ENCODE assay signal across 9 cellular contexts in genomic region chr13:45367358-45367757, GRCh38. TPM values are rescaled to one million over a fixed set of nuclear protein-coding genes. Genes with fewer than 3 reads are reported as not detected.
DNase-seq lines count a peak whose midpoint lies in the region; ATAC-seq, FAIRE-seq and TF ChIP-seq lines count a peak whose summit lies in the region.
"Had no signal": no experiment of that assay in that cellular context is flagged by ENCODE, and none has a peak within 500 bp of the region (broad histone marks: within the 10 kb centered on the region; RNA-seq: fewer than 3 reads in every experiment).

No MANE protein-coding gene starts in this region.

- no peak overlapping the region for H2BK15ac ChIP-seq in H9 (ENCODE audit: low read depth, low read length)

- no peak overlapping the region for H3K4me2 ChIP-seq in H9 (ENCODE audit: insufficient read depth, insufficient read length, low read length)

- H3K14ac ChIP-seq in H9 (ENCODE audit: insufficient read depth, low read length), result peak overlapping the region; percentile 51; the same call in 1 of the 2 replicates

- peak overlapping the region in 1 of 2 experiments; percentile 0; a peak in 1 of 5 replicates for H3K4me3 Mint-ChIP-seq in H9
- H3K4me3 Mint-ChIP-seq in central memory CD8-positive, alpha-beta T cell, result peak overlapping the region; percentile 53
- H3K4me3 Mint-ChIP-seq in natural killer cell treated with Interleukin-12 subunit alpha and Interleukin-12 subunit beta and Interleukin-15 and Interleukin-18, amount 100 ng/mL, for 72 hours, result peak overlapping the region; percentile 35

- no peaks in the 10 kb centered on the region for H3K79me2 ChIP-seq in H9 (ENCODE audit: insufficient read depth, low read length)

- H4K8ac ChIP-seq in H9 (replicated peaks; ENCODE audit: insufficient read length, low read depth, low read length), result no peak overlapping the region

- peaks cover 19 to 27% of the 10 kb centered on the region in 2 experiments for H3K4me1 Mint-ChIP-seq in H9
- H3K4me1 Mint-ChIP-seq in central memory CD8-positive, alpha-beta T cell, result peaks cover 40% of the 10 kb centered on the region
- H3K4me1 Mint-ChIP-seq in natural killer cell treated with Interleukin-12 subunit alpha and Interleukin-12 subunit beta and Interleukin-15 and Interleukin-18, amount 100 ng/mL, for 72 hours (ENCODE audit: low read depth in 2 of 2), result peaks cover 40 to 42% of the 10 kb centered on the region in 2 donors

- no peak overlapping the region for H4K91ac ChIP-seq in H9 (ENCODE audit: insufficient read length, low read depth, low read length)

- no peak overlapping the region for H2BK12ac ChIP-seq in H9 (ENCODE audit: insufficient read length, low read depth, low read length)

- no peak for TF ChIP-seq CTCF in GM12864 (IDR thresholded peaks at IDR 0.05; ENCODE audit: low read depth, low read length, missing control alignments)
- no peak for TF ChIP-seq CTCF in H9 (conservative IDR thresholded peaks at IDR 0.05)

- H2AFZ ChIP-seq in H9 (ENCODE audit: low read length), result no peak overlapping the region

- H3K4me3 ChIP-seq in GM12864 (ENCODE audit: low read depth, low read length), result no peak overlapping the region
- no peak overlapping the region for H3K4me3 ChIP-seq in MG63

- DNase-seq in GM12864 (ENCODE audit: low read depth) (peak; percentile 75), H9 (peak; percentile 88), MG63 (peak; percentile 92), urothelium cell line (ENCODE audit: low spot score) (peak; percentile 85), NCI-H1105 (lab: John Stamatoyannopoulos, UW) (no peak)
- DNase-seq in activated CD4-positive, CD25-positive, alpha-beta regulatory T cell treated with anti-CD3 and anti-CD28 coated beads, Interleukin-2, amount 50 U/mL, for 16 hours (ENCODE audit: low read depth, low spot score), result peak; percentile 84
- peak; percentile 58 to 78 for DNase-seq in central memory CD8-positive, alpha-beta T cell (ENCODE audit: low spot score in 2 of 2)
- DNase-seq in natural killer cell treated with Interleukin-12 subunit alpha and Interleukin-12 subunit beta and Interleukin-15 and Interleukin-18, amount 100 ng/mL, for 72 hours (ENCODE audit: low spot score), result peak; percentile 86

- H3K27ac Mint-ChIP-seq in H9, result peak overlapping the region in 1 of 3 experiments; percentile 78; a peak in 2 of 7 replicates
- peak overlapping the region; percentile 89 for H3K27ac Mint-ChIP-seq in central memory CD8-positive, alpha-beta T cell (ENCODE audit: low read depth)
- H3K27ac Mint-ChIP-seq in natural killer cell treated with Interleukin-12 subunit alpha and Interleukin-12 subunit beta and Interleukin-15 and Interleukin-18, amount 100 ng/mL, for 72 hours, result peak overlapping the region; percentile 84 to 86

- H4K5ac ChIP-seq in H9 (ENCODE audit: insufficient read length, low read depth, low read length), result no peak overlapping the region

- H3K27ac ChIP-seq in H9 (ENCODE audit: insufficient read length, low read depth, low read length), result no peak overlapping the region

- peak; percentile 99 for ATAC-seq in central memory CD8-positive, alpha-beta T cell (replicated peaks; ENCODE audit: extremely low read depth, poor library complexity, severe bottlenecking)
- ATAC-seq in natural killer cell treated with Interleukin-12 subunit alpha and Interleukin-12 subunit beta and Interleukin-15 and Interleukin-18, amount 100 ng/mL, for 72 hours, result peak; percentile 99 to 100

- H3K27me3 Mint-ChIP-seq in H9 (ENCODE audit: low read depth), result no peaks in the 10 kb centered on the region
- H3K27me3 Mint-ChIP-seq in central memory CD8-positive, alpha-beta T cell, result no peaks in the 10 kb centered on the region
- no peaks in the 10 kb centered on the region for H3K27me3 Mint-ChIP-seq in natural killer cell treated with Interleukin-12 subunit alpha and Interleukin-12 subunit beta and Interleukin-15 and Interleukin-18, amount 100 ng/mL, for 72 hours

- no CpG with 5 or more reads among the region's 2 CpGs for WGBS in H9 (ENCODE audit: extremely low coverage, insufficient read length, low lambda C conversion rate)

- H3K9me3 ChIP-seq in H9 (ENCODE audit: control insufficient read depth, low read depth, low read length), result no peaks in the 10 kb centered on the region
- no peaks in the 10 kb centered on the region; the same call in 1 of the 2 replicates for H3K9me3 ChIP-seq in MG63

- no peaks in the 10 kb centered on the region for H3K27me3 ChIP-seq in H9 (ENCODE audit: insufficient read depth, low read length)
- no peaks in the 10 kb centered on the region for H3K27me3 ChIP-seq in MG63

- peak overlapping the region; percentile 44 for H3K18ac ChIP-seq in H9 (ENCODE audit: insufficient read length, low read depth, low read length)

- H3K36me3 Mint-ChIP-seq in H9 (ENCODE audit: insufficient read depth in 1 of 3, low read depth in 3 of 3), result peaks cover 13 to 24% (median 15%) of the 10 kb centered on the region in 3 experiments
- peaks cover 10% of the 10 kb centered on the region for H3K36me3 Mint-ChIP-seq in central memory CD8-positive, alpha-beta T cell (ENCODE audit: insufficient read depth)
- H3K36me3 Mint-ChIP-seq in natural killer cell treated with Interleukin-12 subunit alpha and Interleukin-12 subunit beta and Interleukin-15 and Interleukin-18, amount 100 ng/mL, for 72 hours, result peaks cover 10% of the 10 kb centered on the region

- H3K56ac ChIP-seq in H9 (ENCODE audit: insufficient read length, low read depth, low read length), result no peak overlapping the region

- H3K4ac ChIP-seq in H9 (ENCODE audit: low read depth, low read length), result no peak overlapping the region

- FAIRE-seq in urothelium cell line (lab: Jason Lieb, UNC), result no peak
- FAIRE-seq: endometrium had no signal

- H2BK120ac ChIP-seq in H9 (ENCODE audit: low read depth, low read length, poor library complexity, severe bottlenecking), result no peak overlapping the region

- H3K9me3 Mint-ChIP-seq in H9, result peaks cover 10 to 11% of the 10 kb centered on the region in 2 experiments; a peak in 4 of 5 replicates
- no peaks in the 10 kb centered on the region for H3K9me3 Mint-ChIP-seq in central memory CD8-positive, alpha-beta T cell
- no peaks in the 10 kb centered on the region for H3K9me3 Mint-ChIP-seq in natural killer cell treated with Interleukin-12 subunit alpha and Interleukin-12 subunit beta and Interleukin-15 and Interleukin-18, amount 100 ng/mL, for 72 hours

- no peak overlapping the region for H3T11ph ChIP-seq in H9 (ENCODE audit: low read length)

- H2AK5ac ChIP-seq in H9 (ENCODE audit: insufficient read length, low read length), result no peak overlapping the region

- no peaks in the 10 kb centered on the region for H4K20me1 ChIP-seq in H9 (ENCODE audit: control insufficient read depth, insufficient read depth, insufficient read length)

- no peak overlapping the region for H3K23ac ChIP-seq in H9 (ENCODE audit: insufficient read length, low read depth, low read length)

- no peaks in the 10 kb centered on the region for H3K79me1 ChIP-seq in H9 (ENCODE audit: insufficient read depth, low read depth, low read length, poor library complexity, severe bottlenecking)

- no peak overlapping the region for H3K9ac ChIP-seq in H9 (ENCODE audit: extremely low read depth, insufficient read length, low read length)

- H2BK5ac ChIP-seq in H9 (ENCODE audit: insufficient read length, low read length), result no peak overlapping the region

- H3K4me1 ChIP-seq in H9 (ENCODE audit: insufficient read depth, low read length), result no peaks in the 10 kb centered on the region

- H3K36me3 ChIP-seq in MG63, result no peaks in the 10 kb centered on the region; the same call in 1 of the 2 replicates

- H2BK20ac ChIP-seq in H9 (ENCODE audit: low read depth, low read length, poor library complexity, severe bottlenecking), result no peak overlapping the region

- no peaks in the 10 kb centered on the region for H3K23me2 ChIP-seq in H9 (ENCODE audit: insufficient read length, low read depth, low read length, poor library complexity, severe bottlenecking)

RNA-seq across cellular contexts. Expression of gene TPT1, which starts 26.4 kb away (rescaled TPM):
- total RNA-seq in H9 (2021), result 2,205 and 2,239 TPM in 2 replicates
- total RNA-seq in MG63 (2014; rRNA removed; shearing (Covaris generic); ENCODE audit: low replicate concordance), result 1,247 and 1,897 TPM in 2 replicates
- 1,000 to 10,000 TPM; 1,832 to 3,365 TPM for total RNA-seq in natural killer cell treated with Interleukin-12 subunit alpha and Interleukin-12 subunit beta and Interleukin-15 and Interleukin-18, amount 100 ng/mL, for 72 hours

RNA-seq across cellular contexts. Expression of gene SLC25A30, which starts 50.8 kb away (rescaled TPM):
- total RNA-seq in H9 (2021), result 5.4 and 6.3 TPM in 2 replicates
- total RNA-seq in MG63 (2014; rRNA removed; shearing (Covaris generic); ENCODE audit: low replicate concordance), result 4.2 and 14.0 TPM in 2 replicates
- 10 to 100 TPM; 28.3 to 38.8 TPM for total RNA-seq in natural killer cell treated with Interleukin-12 subunit alpha and Interleukin-12 subunit beta and Interleukin-15 and Interleukin-18, amount 100 ng/mL, for 72 hours
